Comparison of ENCODE assay signal across 11 cellular contexts in genomic region chr1:44815926-44816325, GRCh38. TPM values are rescaled to one million over a fixed set of nuclear protein-coding genes. Genes with fewer than 3 reads are reported as not detected.
A peak's percentile ranks its signal among the peaks of the same experiment; 100 is the strongest.
DNase-seq lines count a peak whose midpoint lies in the region; ATAC-seq and TF ChIP-seq lines count a peak whose summit lies in the region.
"Not testable (repeated sequence)": the region's sequence is repeated elsewhere in the genome, so short reads cannot be mapped to it uniquely, and the experiment has no call there.
"Had no signal": no experiment of that assay in that cellular context is flagged by ENCODE, and none has a peak within 500 bp of the region (broad histone marks: within the 10 kb centered on the region; RNA-seq: fewer than 3 reads in every experiment).

No MANE protein-coding gene starts in this region.

- not testable (repeated sequence) for H3K36me3 ChIP-seq in HUES6 (ENCODE audit: control insufficient read depth, insufficient read depth, low read length); left ventricle myocardium inferior; mucosa of descending colon (ENCODE audit: low read depth); smooth muscle cell (ENCODE audit: low read depth)

- intact Hi-C loops in activated naive CD4-positive, alpha-beta T cell treated with anti-CD3 and anti-CD28 coated beads for 36 hours (cut with micrococcal nuclease); MCF 10A (cut with micrococcal nuclease); left ventricle myocardium inferior (cut with micrococcal nuclease); mucosa of descending colon (cut with DNase I, micrococcal nuclease): not testable (repeated sequence)

- H3K4me3 ChIP-seq in HUES6 (ENCODE audit: low read depth, low read length); left ventricle myocardium inferior; mucosa of descending colon; smooth muscle cell: not testable (repeated sequence)

- H3K36me3 Mint-ChIP-seq in WTC11, result not testable (repeated sequence)
- peaks cover 25% of the 10 kb centered on the region for H3K36me3 Mint-ChIP-seq in activated naive CD4-positive, alpha-beta T cell treated with anti-CD3 and anti-CD28 coated beads for 36 hours (ENCODE audit: low read depth)
- peaks cover 49% of the 10 kb centered on the region for H3K36me3 Mint-ChIP-seq in MCF 10A (ENCODE audit: insufficient read depth, unreplicated experiment)

- not testable (repeated sequence) for H3K27ac ChIP-seq in HUES6 (ENCODE audit: low read depth, low read length); left ventricle myocardium inferior (replicated peaks)
- peak overlapping the region; percentile 22 for H3K27ac ChIP-seq in smooth muscle cell (ENCODE audit: low read depth)

- not testable (repeated sequence) for H3K27me3 Mint-ChIP-seq in WTC11 (ENCODE audit: low read depth); activated naive CD4-positive, alpha-beta T cell treated with anti-CD3 and anti-CD28 coated beads for 36 hours (ENCODE audit: low read depth); MCF 10A (ENCODE audit: insufficient read depth, unreplicated experiment)

- not testable (repeated sequence) for H3K9me3 ChIP-seq in HUES6 (ENCODE audit: control insufficient read depth, insufficient read depth, low read depth, low read length); left ventricle myocardium inferior (replicated peaks); mucosa of descending colon; smooth muscle cell (replicated peaks; ENCODE audit: low read depth)

- not testable (repeated sequence) for DNase-seq in WTC11 (ENCODE audit: low spot score); activated naive CD4-positive, alpha-beta T cell treated with anti-CD3 and anti-CD28 coated beads for 36 hours; MCF 10A (ENCODE audit: unreplicated experiment); smooth muscle cell (lab: John Stamatoyannopoulos, UW; ENCODE audit: unreplicated experiment)
- DNase-seq in left ventricle myocardium inferior (peak; percentile 7), mucosa of descending colon (peak in 2 of 3 donors; percentile 12 to 25)

- H3K9ac ChIP-seq in HUES6 (ENCODE audit: low read length), result peak overlapping the region; percentile 15
- H3K9ac ChIP-seq in smooth muscle cell (ENCODE audit: low read depth), result not testable (repeated sequence)

- H3K4me1 ChIP-seq in HUES6 (ENCODE audit: control insufficient read depth, insufficient read depth, low read length) (peaks cover 29% of the 10 kb centered on the region), left ventricle myocardium inferior (peaks cover 55% of the 10 kb centered on the region), smooth muscle cell (ENCODE audit: low read depth) (peaks cover 24% of the 10 kb centered on the region)
- H3K4me1 ChIP-seq in mucosa of descending colon (ENCODE audit: low read depth), result not testable (repeated sequence)

- not testable (repeated sequence) for H3K27me3 ChIP-seq in HUES6 (ENCODE audit: control insufficient read depth, insufficient read depth, low read length); left ventricle myocardium inferior (ENCODE audit: low read depth); smooth muscle cell (ENCODE audit: low read depth)

- H3K4me2 ChIP-seq in smooth muscle cell, result not testable (repeated sequence)

- H2AFZ ChIP-seq in smooth muscle cell (ENCODE audit: low read depth), result not testable (repeated sequence)

- TF ChIP-seq CTCF in WTC11 (IDR thresholded peaks at IDR 0.05); MCF 10A (IDR thresholded peaks at IDR 0.05; ENCODE audit: unreplicated experiment); left ventricle myocardium inferior (IDR thresholded peaks at IDR 0.05; ENCODE audit: borderline replicate concordance); mucosa of descending colon (IDR thresholded peaks at IDR 0.05); smooth muscle cell (IDR thresholded peaks at IDR 0.05; ENCODE audit: borderline replicate concordance, insufficient read depth, poor library complexity, severe bottlenecking): not testable (repeated sequence)

- CTCF ChIA-PET in WTC11 (lab: Charles Lee), result interaction anchor here (0.7 to 2.9 kb wide), 2 partner anchors 10 to 16 kb away, joined by 3 to 14 read pairs; partner anchors contain the start of genes DYNLT4 and PLK3
- CTCF ChIA-PET in activated naive CD4-positive, alpha-beta T cell treated with anti-CD3 and anti-CD28 coated beads for 36 hours (lab: Charles Lee), result interaction anchor here (0.8 to 1.3 kb wide), 2 partner anchors 23 to 28 kb away, joined by 3 to 5 read pairs; partner anchors contain the start of gene BEST4
- CTCF ChIA-PET in MCF 10A (lab: Yijun Ruan, JAX), result interaction anchor here (0.7 to 0.9 kb wide), 3 partner anchors 19 to 85 kb away, joined by 3 to 4 read pairs (median 3); no protein-coding TSS in a partner anchor

- POLR2A ChIA-PET in WTC11 (lab: Charles Lee), result interaction anchor here (1.2 kb wide), 1 partner anchor 35 kb away, joined by 4 read pairs; no protein-coding TSS in a partner anchor
- POLR2A ChIA-PET in MCF 10A (lab: Yijun Ruan, JAX), result interaction anchor here (0.7 to 1.6 kb wide), 9 partner anchors 11 to 194 kb away, joined by 3 to 7 read pairs (median 4); partner anchors contain the start of genes EIF2B3, PLK3, RNU5D-1 and RPS8

- not testable (repeated sequence) for BruUV-seq in MCF 10A (replicated peaks; lab: Mats Ljungman, UMichigan)

- not testable (repeated sequence) for H3K79me2 ChIP-seq in smooth muscle cell (ENCODE audit: low read depth)

- not testable (repeated sequence) for ATAC-seq in WTC11, mucosa of descending colon

- H4K20me1 ChIP-seq in smooth muscle cell (ENCODE audit: low read depth), result peaks cover 18% of the 10 kb centered on the region

- 96% methylated on average over 9 of the region's 9 CpGs for WGBS in smooth muscle cell (ENCODE audit: low lambda C conversion rate)

- H3K4me1 Mint-ChIP-seq in WTC11 (peaks cover 23% of the 10 kb centered on the region), MCF 10A (ENCODE audit: insufficient read depth, unreplicated experiment) (peaks cover 55% of the 10 kb centered on the region)
- H3K4me1 Mint-ChIP-seq in activated naive CD4-positive, alpha-beta T cell treated with anti-CD3 and anti-CD28 coated beads for 36 hours (ENCODE audit: low read depth), result peaks cover 54% of the 10 kb centered on the region

- 0 out of 2 replicates have a peak overlapping the region, but pooled peaks have one; percentile 89 for H3K27ac Mint-ChIP-seq in WTC11
- peak overlapping the region; percentile 91 for H3K27ac Mint-ChIP-seq in activated naive CD4-positive, alpha-beta T cell treated with anti-CD3 and anti-CD28 coated beads for 36 hours
- peak overlapping the region; percentile 17 for H3K27ac Mint-ChIP-seq in MCF 10A (ENCODE audit: low read depth, unreplicated experiment)

- H3K9me3 Mint-ChIP-seq in WTC11; activated naive CD4-positive, alpha-beta T cell treated with anti-CD3 and anti-CD28 coated beads for 36 hours; MCF 10A (ENCODE audit: unreplicated experiment): not testable (repeated sequence)

- H3F3A ChIP-seq in smooth muscle cell (ENCODE audit: low read depth), result peaks cover 19% of the 10 kb centered on the region

- not testable (repeated sequence) for H3K4me3 Mint-ChIP-seq in WTC11; activated naive CD4-positive, alpha-beta T cell treated with anti-CD3 and anti-CD28 coated beads for 36 hours; MCF 10A (ENCODE audit: unreplicated experiment)

RNA-seq across cellular contexts. Expression of gene BTBD19, which starts 7.6 kb away (rescaled TPM):
- total RNA-seq in WTC11 (2021) (1.7 to 2.0 TPM (median 1.8 TPM) in 3 replicates), MCF 10A (2022) (11.7 and 15.5 TPM in 2 replicates), left ventricle myocardium inferior (3.5 TPM), mucosa of descending colon (1 to 10 TPM; 2.8 to 4.4 (median 3.2) TPM), smooth muscle cell (9.5 and 11.9 TPM in 2 replicates)
- 1 to 10 TPM; 5.9 to 6.7 TPM for total RNA-seq in activated naive CD4-positive, alpha-beta T cell treated with anti-CD3 and anti-CD28 coated beads for 36 hours
- polyA plus RNA-seq in smooth muscle cell, result 11.0 and 27.4 TPM in 2 replicates

RNA-seq across cellular contexts. Expression of gene DYNLT4, which starts 8.8 kb away (rescaled TPM):
- total RNA-seq in WTC11 (2021) (0.31 to 0.62 TPM (median 0.57 TPM) in 3 replicates), MCF 10A (2022) (not detected in 2 replicates), left ventricle myocardium inferior (1.9 TPM), mucosa of descending colon (1 to 10 TPM in 1 of 3 donors, under 1 TPM in 1, not detected in 1; 0.67 to 1.6 TPM), smooth muscle cell (1.1 and 2.0 TPM in 2 replicates)
- under 1 TPM; 0.62 to 0.67 TPM for total RNA-seq in activated naive CD4-positive, alpha-beta T cell treated with anti-CD3 and anti-CD28 coated beads for 36 hours
- 1.6 and 5.8 TPM in 2 replicates for polyA plus RNA-seq in smooth muscle cell
- polyA plus RNA-seq: AG04450; CD8-positive, alpha-beta memory T cell; K562 had no signal

RNA-seq across cellular contexts. Expression of gene PLK3, which starts 15.7 kb away (rescaled TPM):
- total RNA-seq in WTC11 (2021) (10.1 to 16.4 TPM (median 12.0 TPM) in 3 replicates), MCF 10A (2022) (47.2 and 68.0 TPM in 2 replicates), left ventricle myocardium inferior (5.4 TPM), mucosa of descending colon (10 to 100 TPM in 2 of 3 donors, 1 to 10 TPM in 1; 6.4 to 14.5 (median 12.0) TPM), smooth muscle cell (26.2 and 42.0 TPM in 2 replicates)
- total RNA-seq in activated naive CD4-positive, alpha-beta T cell treated with anti-CD3 and anti-CD28 coated beads for 36 hours, result 10 to 100 TPM; 44.2 to 46.7 TPM
- polyA plus RNA-seq in smooth muscle cell, result 39.7 and 71.6 TPM in 2 replicates

RNA-seq across cellular contexts. Expression of gene PTCH2, which starts 27.1 kb away (rescaled TPM):
- 0.71 to 1.1 TPM (median 0.96 TPM) in 3 replicates for total RNA-seq in WTC11 (2021)
- 1 to 10 TPM in 1 of 2 experiments, under 1 TPM in 1; 0.94 to 1.0 TPM for total RNA-seq in activated naive CD4-positive, alpha-beta T cell treated with anti-CD3 and anti-CD28 coated beads for 36 hours
- total RNA-seq in MCF 10A (2022), result 0.56 and 0.79 TPM in 2 replicates
- total RNA-seq in left ventricle myocardium inferior, result 0.25 TPM
- total RNA-seq in mucosa of descending colon, result 1 to 10 TPM in 1 of 3 donors, under 1 TPM in 2; 0.39 to 2.7 (median 0.64) TPM
- total RNA-seq in smooth muscle cell, result 0.22 TPM in 1 of 2 replicates, not detected in the other
- polyA plus RNA-seq in smooth muscle cell, result 0.43 and 2.0 TPM in 2 replicates
- polyA plus RNA-seq: CD8-positive, alpha-beta memory T cell had no signal

RNA-seq across cellular contexts. Expression of gene BEST4, which starts 28.0 kb away (rescaled TPM):
- total RNA-seq in WTC11 (2021), result 1.6 to 1.7 TPM (median 1.6 TPM) in 3 replicates
- total RNA-seq in activated naive CD4-positive, alpha-beta T cell treated with anti-CD3 and anti-CD28 coated beads for 36 hours, result under 1 TPM; 0.74 to 0.79 TPM
- 0.35 and 0.49 TPM in 2 replicates for total RNA-seq in MCF 10A (2022)
- 0.11 TPM for total RNA-seq in left ventricle myocardium inferior
- 100 to 1,000 TPM in 1 of 3 donors, 10 to 100 TPM in 2; 35.1 to 179 (median 94.0) TPM for total RNA-seq in mucosa of descending colon
- 0.54 TPM in 1 of 2 replicates, not detected in the other for total RNA-seq in smooth muscle cell
- polyA plus RNA-seq in smooth muscle cell, result 0.78 and 0.89 TPM in 2 replicates
- total RNA-seq: H4, K562 had no signal

Comparison
In these comparisons a context has a peak if more than half of its experiments do, and no peak if none do; other contexts are left out.
1. H3K27ac Mint-ChIP-seq: peak in every context shown above with its lines; median percentile 91 in activated naive CD4-positive, alpha-beta T cell treated with anti-CD3 and anti-CD28 coated beads for 36 hours; 89 in WTC11; 17 in MCF 10A.